Comparison of ENCODE assay signal across 1 cellular context in genomic region chr1:212964102-212964501, GRCh38.
TF ChIP-seq lines count a peak whose summit lies in the region.

No MANE protein-coding gene starts in this region.

TF ChIP-seq in GM23338, 12 proteins besides CTCF, POLR2A, EP300 and RAD21 (continued from another document):
- TF ChIP-seq ETS1 (IDR thresholded peaks at IDR 0.05) (no peak), ZNF462 (CRISPR knock-in tag; IDR thresholded peaks at IDR 0.05) (no peak), POLR2AphosphoS5 (IDR thresholded peaks at IDR 0.05; ENCODE audit: low read depth) (no peak), ZNF331 (CRISPR knock-in tag; IDR thresholded peaks at IDR 0.05; ENCODE audit: low read depth) (no peak), CREB1 (CRISPR knock-in tag; IDR thresholded peaks at IDR 0.05; ENCODE audit: low read depth) (no peak), EZH2 (IDR thresholded peaks at IDR 0.05; ENCODE audit: low read depth, unreplicated experiment) (no peak), NANOG (IDR thresholded peaks at IDR 0.05; ENCODE audit: borderline replicate concordance) (no peak)
